ENCODE assay signal across 8 cellular contexts in genomic region chr2:148927010-148927409, GRCh38. TPM values are rescaled to one million over a fixed set of nuclear protein-coding genes. Genes with fewer than 3 reads are reported as not detected.
DNase-seq lines count a peak whose midpoint lies in the region; ATAC-seq and TF ChIP-seq lines count a peak whose summit lies in the region.

No MANE protein-coding gene starts in this region.

- no peak for TF ChIP-seq CTCF in WTC11 (IDR thresholded peaks at IDR 0.05)
- no peak for TF ChIP-seq CTCF in heart right ventricle (IDR thresholded peaks at IDR 0.05)

- H3K27ac Mint-ChIP-seq in WTC11 = peak overlapping the region; percentile 59

- peak overlapping the region in 1 of 10 donors; percentile 14 for H3K27ac ChIP-seq in heart right ventricle
- peak overlapping the region; percentile 97 for H3K27ac ChIP-seq in substantia nigra (ENCODE audit: low read depth, low read length, poor library complexity, severe bottlenecking)

- DNase-seq in WTC11 (ENCODE audit: low spot score) (no peak), heart right ventricle (peak in 1 of 2 donors; percentile 18), substantia nigra (lab: John Stamatoyannopoulos, UW) (peak in 1 of 49 donors; percentile 51), COLO668 (lab: John Stamatoyannopoulos, UW; ENCODE audit: unreplicated experiment) (no peak), pons (ENCODE audit: low spot score) (no peak), SK-N-DZ (ENCODE audit: low spot score) (no peak)

- H3K9me3 ChIP-seq in heart right ventricle = no peaks in the 10 kb centered on the region

- peaks cover 0 to 3% (median 0%) of the 10 kb centered on the region in 7 donors for H3K27me3 ChIP-seq in heart right ventricle

- peaks cover 20% of the 10 kb centered on the region for H3K36me3 Mint-ChIP-seq in WTC11

- no peaks in the 10 kb centered on the region for H3K36me3 ChIP-seq in heart right ventricle

- no peaks in the 10 kb centered on the region for H3K9me3 Mint-ChIP-seq in WTC11

- no peaks in the 10 kb centered on the region for H3K27me3 Mint-ChIP-seq in WTC11 (ENCODE audit: low read depth)

- intact Hi-C loops in heart right ventricle (cut with DNase I) = no loop called here

- CTCF ChIA-PET in WTC11 (lab: Charles Lee) = interaction anchor here (0.5 to 2.4 kb wide), 15 partner anchors 10 to 1360 kb away, joined by 3 to 13 read pairs (median 4); no protein-coding TSS in a partner anchor

- peaks cover 69% of the 10 kb centered on the region for H3K4me1 Mint-ChIP-seq in WTC11

- 65 to 73% methylated on average over 12 of the region's 12 CpGs for WGBS in heart right ventricle, 2 donors

- POLR2A ChIA-PET in WTC11 (lab: Charles Lee) = interaction anchor here (1.2 kb wide), 2 partner anchors 31 to 50 kb away, joined by 3 read pairs; no protein-coding TSS in a partner anchor

- ATAC-seq in GM19455 (IDR thresholded peaks at IDR 0.05; ENCODE audit: unreplicated experiment) (peak; percentile 57), HG03135 (IDR thresholded peaks at IDR 0.05; ENCODE audit: unreplicated experiment) (peak; percentile 46), WTC11 (peak; percentile 22), heart right ventricle (peak in 6 of 8 donors; percentile 29 to 77 (median 66))

- H3K4me3 ChIP-seq in heart right ventricle = peak overlapping the region in 4 of 10 donors; percentile 13 to 46 (median 22)

- no peak overlapping the region for H3K4me3 Mint-ChIP-seq in WTC11

- peaks cover 0 to 11% (median 0%) of the 10 kb centered on the region in 9 donors for H3K4me1 ChIP-seq in heart right ventricle

TF ChIP-seq in WTC11, 78 proteins besides CTCF, POLR2A, EP300 and RAD21:
- TF ChIP-seq ZNF425 (CRISPR knock-in tag; conservative IDR thresholded peaks at IDR 0.05) = no peak
- no peak for TF ChIP-seq ZNF317 (CRISPR knock-in tag; IDR thresholded peaks at IDR 0.05; ENCODE audit: borderline replicate concordance, low read depth)
- no peak for TF ChIP-seq GRHL2 (CRISPR knock-in tag; IDR thresholded peaks at IDR 0.05; ENCODE audit: insufficient replicate concordance, severe bottlenecking)
- TF ChIP-seq ETV6 (CRISPR knock-in tag; IDR thresholded peaks at IDR 0.05) = no peak
- TF ChIP-seq ERG (CRISPR knock-in tag; IDR thresholded peaks at IDR 0.05) = no peak
- TF ChIP-seq HMGA2 (CRISPR knock-in tag; IDR thresholded peaks at IDR 0.05) = no peak
- TF ChIP-seq ATF2 (CRISPR knock-in tag; IDR thresholded peaks at IDR 0.05; ENCODE audit: borderline replicate concordance, low read depth) = no peak
- no peak for TF ChIP-seq ZNF671 (CRISPR knock-in tag; IDR thresholded peaks at IDR 0.05)

RNA-seq across cellular contexts. Expression of gene KIF5C, which starts 52.0 kb away (rescaled TPM):
- 58.0 to 73.5 TPM (median 60.6 TPM) in 3 replicates for total RNA-seq in WTC11 (2021)
- total RNA-seq in heart right ventricle = under 1 TPM; 0.21 to 0.94 (median 0.43) TPM
- under 1 TPM; 0.25 to 0.44 TPM for polyA plus RNA-seq in heart right ventricle
- polyA plus RNA-seq in SK-N-DZ (2014; cell fraction: cytosol; rRNA removed) = 50.0 and 52.0 TPM in 2 replicates
- 55.4 and 70.4 TPM in 2 replicates for polyA plus RNA-seq in SK-N-DZ (2014; cell fraction: nucleus; rRNA removed)

Comparison
In these comparisons a context has a peak if more than half of its experiments do, and no peak if none do; other contexts are left out.
1. RNA of gene KIF5C, which starts 52.0 kb away (total RNA-seq): 58.0 to 73.5 TPM in WTC11; 0.21 to 0.94 TPM in heart right ventricle; every median in the first group is over 10 times any median in the second.
2. Peak in every context shown above with its lines, with median percentiles within 50 percentile points of each other: ATAC-seq.